In genomic region chr2:23135481-23136100, GRCh38 we compare ENCODE assay signal across 1 cellular context.
TF ChIP-seq lines count a peak whose summit lies in the region.

No MANE protein-coding gene starts in this region.

TF ChIP-seq in WTC11, 78 proteins besides CTCF, POLR2A, EP300 and RAD21 (continued from another document):
- TF ChIP-seq ARID4B (CRISPR knock-in tag; IDR thresholded peaks at IDR 0.05; ENCODE audit: borderline replicate concordance) (no peak), ZNF219 (CRISPR knock-in tag; IDR thresholded peaks at IDR 0.05; ENCODE audit: borderline replicate concordance) (no peak)
TF ChIP-seq in WTC11: peak in this region for 0.
